17 cellular contexts compared by ENCODE assay signal in genomic region chr12:130668286-130669204, GRCh38. TPM values are rescaled to one million over a fixed set of nuclear protein-coding genes. Genes with fewer than 3 reads are reported as not detected.
A peak's percentile ranks its signal among the peaks of the same experiment; 100 is the strongest.
DNase-seq lines count a peak whose midpoint lies in the region; ATAC-seq, FAIRE-seq and TF ChIP-seq lines count a peak whose summit lies in the region.
"Had no signal": no experiment of that assay in that cellular context is flagged by ENCODE, and none has a peak within 500 bp of the region (broad histone marks: within the 10 kb centered on the region; RNA-seq: fewer than 3 reads in every experiment).

No MANE protein-coding gene starts in this region.

- no peak overlapping the region for H3K23ac ChIP-seq in trophoblast cell (ENCODE audit: low read length)
- no peak overlapping the region for H3K23ac ChIP-seq in mesenchymal stem cell (ENCODE audit: low read length in 2 of 2)

- H3K9ac ChIP-seq in HepG2 (ENCODE audit: insufficient read depth, low read depth, low read length) (no peak overlapping the region), trophoblast cell (ENCODE audit: low read length) (no peak overlapping the region), mesenchymal stem cell (ENCODE audit: low read length) (no peak overlapping the region)
- H3K9ac ChIP-seq: GM23248 had no signal

- H3K4ac ChIP-seq in trophoblast cell (ENCODE audit: low read depth, low read length) (no peak overlapping the region), mesenchymal stem cell (ENCODE audit: low read depth in 1 of 2, low read length in 2 of 2) (no peak overlapping the region)

- BruUV-seq in HepG2 (replicated peaks; lab: Mats Ljungman, UMichigan), result no TSS peak

- no peak for ATAC-seq in HepG2
- ATAC-seq: CD8-positive, alpha-beta T cell had no signal

- H3K9me3 ChIP-seq in HepG2 (ENCODE audit: low read length) (no peaks in the 10 kb centered on the region), trophoblast cell (ENCODE audit: insufficient read depth, low read depth, low read length) (peaks cover 19% of the 10 kb centered on the region), mesenchymal stem cell (ENCODE audit: control insufficient read depth, low read length) (no peaks in the 10 kb centered on the region)

- no peak overlapping the region for H4K91ac ChIP-seq in trophoblast cell (ENCODE audit: low read depth, low read length)
- H4K91ac ChIP-seq in mesenchymal stem cell (ENCODE audit: low read length), result no peak overlapping the region

- DNase-seq in DMS53 (lab: John Stamatoyannopoulos, UW) (peak; percentile 13), DMS53 treated with DMSO at 0.1 percent for 48 hours (lab: John Stamatoyannopoulos, UW; ENCODE audit: unreplicated experiment) (no peak), SHP77 (lab: John Stamatoyannopoulos, UW) (peak; percentile 30 to 54), HepG2 (ENCODE audit: low spot score) (no peak), trophoblast cell (no peak), caudate nucleus (lab: John Stamatoyannopoulos, UW) (no peak), glomerular visceral epithelial cell (ENCODE audit: extremely low spot score) (no peak), mesenchymal stem cell (no peak)
- DNase-seq: CD8-positive, alpha-beta T cell; COR-L47; DMS153; GF-D8; GM23248; H7 had no signal

- TF ChIP-seq RAD21 in HepG2 (CRISPR knock-in tag; IDR thresholded peaks at IDR 0.05), result no peak

- H3K14ac ChIP-seq in trophoblast cell (ENCODE audit: low read length), result no peak overlapping the region
- no peak overlapping the region for H3K14ac ChIP-seq in mesenchymal stem cell (ENCODE audit: low read length in 2 of 2)

- no peak for TF ChIP-seq POLR2A in HepG2 (IDR thresholded peaks at IDR 0.05; ENCODE audit: insufficient read depth in 1 of 2, low read depth in 2 of 2, low read length in 2 of 2)

- CTCF ChIA-PET in HepG2 (lab: Yijun Ruan, JAX; ENCODE audit: low intra/inter-chr PET ratio, low total read pairs), result no interaction called here

- H3K18ac ChIP-seq in trophoblast cell (ENCODE audit: low read length), result no peak overlapping the region
- no peak overlapping the region for H3K18ac ChIP-seq in mesenchymal stem cell (ENCODE audit: low read depth in 1 of 2, low read length in 2 of 2)

- TF ChIP-seq EP300 in HepG2 (IDR thresholded peaks at IDR 0.05; ENCODE audit: low read depth in 2 of 2, low read length in 2 of 2) (no peak), HepG2 (CRISPR knock-in tag; IDR thresholded peaks at IDR 0.05; ENCODE audit: borderline replicate concordance) (no peak)

- H4K8ac ChIP-seq in trophoblast cell (ENCODE audit: low read depth, low read length), result no peak overlapping the region
- no peak overlapping the region for H4K8ac ChIP-seq in mesenchymal stem cell (ENCODE audit: low read length)

- in situ Hi-C loops in HepG2 (cut with HindIII; ENCODE audit: extremely low pct_ligation_motif_present, low pct_unique_long_range_greater_than_20kb), result no loop called here

- H3K4me1 ChIP-seq in HepG2 (ENCODE audit: insufficient read depth, low read length) (no peaks in the 10 kb centered on the region), trophoblast cell (ENCODE audit: control insufficient read depth in 1 of 2, insufficient read depth in 2 of 2, low read length in 2 of 2) (no peaks in the 10 kb centered on the region), mesenchymal stem cell (ENCODE audit: control insufficient read depth, insufficient read depth, low read depth, low read length) (no peaks in the 10 kb centered on the region)

- no peak overlapping the region for H3K4me3 ChIP-seq in HepG2 (replicated peaks in 1 of 3; ENCODE audit: insufficient read depth in 1 of 3, low read depth in 2 of 3, low read length in 3 of 3)
- peak overlapping the region; percentile 28 for H3K4me3 ChIP-seq in trophoblast cell (ENCODE audit: low read depth, low read length)
- no peak overlapping the region for H3K4me3 ChIP-seq in mesenchymal stem cell (ENCODE audit: insufficient read depth in 1 of 2, low read depth in 1 of 2, low read length in 2 of 2)
- H3K4me3 ChIP-seq: GM23248 had no signal

- H2BK12ac ChIP-seq in trophoblast cell (ENCODE audit: low read length) (no peak overlapping the region), mesenchymal stem cell (ENCODE audit: low read length in 2 of 2) (no peak overlapping the region)

- TF ChIP-seq CTCF in HepG2 (CRISPR knock-in tag; IDR thresholded peaks at IDR 0.05), result no peak

- no peak overlapping the region for H4K12ac ChIP-seq in trophoblast cell (ENCODE audit: low read depth, low read length)

- H2BK120ac ChIP-seq in trophoblast cell (ENCODE audit: insufficient read depth, low read length, poor library complexity), result no peak overlapping the region
- no peak overlapping the region for H2BK120ac ChIP-seq in mesenchymal stem cell (ENCODE audit: low read depth, low read length)

- intact Hi-C loops in HepG2 (cut with micrococcal nuclease; ENCODE audit: unreplicated experiment), result no loop called here

- H3K79me2 ChIP-seq in HepG2 (ENCODE audit: insufficient read depth, low read length) (no peaks in the 10 kb centered on the region), trophoblast cell (ENCODE audit: control insufficient read depth, insufficient read depth, low read length, poor library complexity) (no peaks in the 10 kb centered on the region)

- H2BK15ac ChIP-seq in mesenchymal stem cell (ENCODE audit: low read depth, poor library complexity, severe bottlenecking), result no peak overlapping the region

- H2AFZ ChIP-seq in HepG2 (ENCODE audit: low read length) (no peak overlapping the region), trophoblast cell (ENCODE audit: insufficient read depth, low read length, poor library complexity) (no peak overlapping the region), mesenchymal stem cell (ENCODE audit: low read depth, low read length) (no peak overlapping the region)
- H2AFZ ChIP-seq: GM23248 had no signal

- no peaks in the 10 kb centered on the region for H4K20me1 ChIP-seq in HepG2 (ENCODE audit: insufficient read depth, low read length)

- H3K79me1 ChIP-seq in trophoblast cell (ENCODE audit: low read length) (no peaks in the 10 kb centered on the region), mesenchymal stem cell (replicated peaks; ENCODE audit: low read length, poor library complexity, severe bottlenecking) (no peaks in the 10 kb centered on the region)

- H3K27me3 ChIP-seq in HepG2 (ENCODE audit: control insufficient read depth in 1 of 2, insufficient read depth in 2 of 2, low read length in 2 of 2), result peaks cover 5 to 34% of the 10 kb centered on the region in 2 experiments; a peak in 4 of 5 replicates
- peaks cover 3% of the 10 kb centered on the region for H3K27me3 ChIP-seq in trophoblast cell (ENCODE audit: insufficient read depth, low read length)
- no peaks in the 10 kb centered on the region for H3K27me3 ChIP-seq in mesenchymal stem cell (ENCODE audit: control insufficient read depth in 1 of 2, insufficient read depth in 1 of 2, low read length in 2 of 2)

- H2AK5ac ChIP-seq in trophoblast cell (ENCODE audit: low read length) (no peak overlapping the region), mesenchymal stem cell (ENCODE audit: low read length, severe bottlenecking) (no peak overlapping the region)

- H2BK5ac ChIP-seq in trophoblast cell (ENCODE audit: low read depth, low read length, poor library complexity) (no peak overlapping the region), mesenchymal stem cell (ENCODE audit: low read depth, low read length, poor library complexity, severe bottlenecking) (no peak overlapping the region)

- H3K27ac ChIP-seq in HepG2 (ENCODE audit: extremely low read length, insufficient read depth, low read length), result no peak overlapping the region
- no peak overlapping the region for H3K27ac ChIP-seq in trophoblast cell (ENCODE audit: low read depth, low read length)
- no peak overlapping the region for H3K27ac ChIP-seq in caudate nucleus (ENCODE audit: low read depth, low read length)
- H3K27ac ChIP-seq in mesenchymal stem cell (ENCODE audit: low read length, poor library complexity, severe bottlenecking), result no peak overlapping the region
- H3K27ac ChIP-seq: 22Rv1, GM23248 had no signal

- H3K4me2 ChIP-seq in HepG2 (ENCODE audit: low read depth, low read length) (no peak overlapping the region), trophoblast cell (ENCODE audit: low read length) (no peak overlapping the region), mesenchymal stem cell (ENCODE audit: low read length, poor library complexity, severe bottlenecking) (no peak overlapping the region)

- POLR2A ChIA-PET in HepG2 (lab: Yijun Ruan, JAX), result no interaction called here

- WGBS in HepG2 (ENCODE audit: low lambda C conversion rate), result 25% methylated on average over 14 of the region's 20 CpGs
- WGBS in trophoblast cell (ENCODE audit: extremely low coverage, insufficient coverage, insufficient read length), result no CpG with 5 or more reads among the region's 20 CpGs
- 85% methylated on average over 20 of the region's 20 CpGs for WGBS in mesenchymal stem cell

- H3K36me3 ChIP-seq in HepG2 (replicated peaks in 1 of 2; ENCODE audit: control insufficient read depth in 1 of 2, insufficient read depth in 2 of 2, low read length in 2 of 2) (no peaks in the 10 kb centered on the region), trophoblast cell (ENCODE audit: control insufficient read depth in 1 of 2, insufficient read depth in 2 of 2, low read length in 2 of 2) (no peaks in the 10 kb centered on the region), mesenchymal stem cell (ENCODE audit: control insufficient read depth in 1 of 2, insufficient read depth in 2 of 2, low read depth in 1 of 2, low read length in 2 of 2) (no peaks in the 10 kb centered on the region)

- FAIRE-seq in HepG2 (lab: Jason Lieb, UNC), result no peak
- FAIRE-seq: D721Med had no signal

RNA-seq across cellular contexts. Expression of gene RIMBP2, which starts 47.6 kb away (rescaled TPM):
- total RNA-seq in HepG2 (2016; rRNA removed; fragmentation: Illumina TruSeq; extraction: Trizol), result not detected in 2 replicates
- total RNA-seq in HepG2 (2016; cell fraction: cytosol; rRNA removed; fragmentation: Illumina TruSeq; extraction: Trizol; ENCODE audit: low read depth), result not detected in 2 replicates
- total RNA-seq in HepG2 (2016; cell fraction: insoluble cytoplasmic fraction; rRNA removed; fragmentation: Illumina TruSeq; extraction: Trizol), result not detected in 2 replicates
- not detected in 2 replicates for total RNA-seq in HepG2 (2016; cell fraction: membrane; rRNA removed; fragmentation: Illumina TruSeq; extraction: Trizol)
- not detected in 2 replicates for total RNA-seq in HepG2 (2016; cell fraction: nucleus; rRNA removed; fragmentation: Illumina TruSeq; extraction: Trizol)
- polyA plus RNA-seq in HepG2 (2011; rRNA removed), result 0.03 TPM in 1 of 2 replicates, not detected in the other
- 0.03 TPM in 1 of 2 replicates, not detected in the other for polyA plus RNA-seq in HepG2 (2011; cell fraction: cytosol; rRNA removed)
- polyA plus RNA-seq in HepG2 (2011; cell fraction: nucleus; rRNA removed), result 0.06 and 0.09 TPM in 2 replicates
- polyA plus RNA-seq in HepG2 (2012), result not detected in 2 replicates
- polyA plus RNA-seq in HepG2 (2016; cell fraction: cytosol; fragmentation: Illumina TruSeq; extraction: Trizol; ENCODE audit: low read depth), result not detected in 2 replicates
- polyA plus RNA-seq in HepG2 (2016; cell fraction: insoluble cytoplasmic fraction; fragmentation: Illumina TruSeq; extraction: Trizol; ENCODE audit: low read depth), result not detected in 2 replicates
- polyA plus RNA-seq in HepG2 (2016; cell fraction: membrane; fragmentation: Illumina TruSeq; extraction: Trizol; ENCODE audit: low read depth), result not detected in 2 replicates
- polyA plus RNA-seq in HepG2 (2016; cell fraction: nucleus; fragmentation: Illumina TruSeq; extraction: Trizol; ENCODE audit: insufficient read depth, low read depth), result not detected in 2 replicates
- polyA minus RNA-seq in HepG2 (2011; rRNA and poly(A)+ RNA removed; ENCODE audit: low replicate concordance), result 0.08 TPM in 1 of 2 replicates, not detected in the other
- polyA minus RNA-seq in HepG2 (2011; cell fraction: cytosol; rRNA and poly(A)+ RNA removed), result not detected in 2 replicates
- not detected in 2 replicates for polyA minus RNA-seq in HepG2 (2011; cell fraction: nucleus; rRNA and poly(A)+ RNA removed)
- 0.24 and 0.37 TPM in 2 replicates for polyA plus RNA-seq in trophoblast cell (2013)
- 0.06 TPM for polyA plus RNA-seq in mesenchymal stem cell (2013, experiment 1 of 2)
- 0.04 TPM for polyA plus RNA-seq in mesenchymal stem cell (2013, experiment 2 of 2)
- total RNA-seq: CD8-positive, alpha-beta T cell; GM23248 had no signal
- polyA plus RNA-seq: CD14-positive monocyte, GM23248 had no signal

Comparison
In these comparisons a context has a peak if more than half of its experiments do, and no peak if none do; other contexts are left out.
1. DNase-seq: peak in DMS53 (single experiment) and SHP77 (2 of 2); none in DMS53 treated with DMSO at 0.1 percent for 48 hours (single experiment), HepG2 (single experiment), trophoblast cell (0 of 2), caudate nucleus (0 of 61), glomerular visceral epithelial cell (single experiment) and mesenchymal stem cell (single experiment).